Comparison of ENCODE assay signal across 8 cellular contexts in the genomic region with DNA sequence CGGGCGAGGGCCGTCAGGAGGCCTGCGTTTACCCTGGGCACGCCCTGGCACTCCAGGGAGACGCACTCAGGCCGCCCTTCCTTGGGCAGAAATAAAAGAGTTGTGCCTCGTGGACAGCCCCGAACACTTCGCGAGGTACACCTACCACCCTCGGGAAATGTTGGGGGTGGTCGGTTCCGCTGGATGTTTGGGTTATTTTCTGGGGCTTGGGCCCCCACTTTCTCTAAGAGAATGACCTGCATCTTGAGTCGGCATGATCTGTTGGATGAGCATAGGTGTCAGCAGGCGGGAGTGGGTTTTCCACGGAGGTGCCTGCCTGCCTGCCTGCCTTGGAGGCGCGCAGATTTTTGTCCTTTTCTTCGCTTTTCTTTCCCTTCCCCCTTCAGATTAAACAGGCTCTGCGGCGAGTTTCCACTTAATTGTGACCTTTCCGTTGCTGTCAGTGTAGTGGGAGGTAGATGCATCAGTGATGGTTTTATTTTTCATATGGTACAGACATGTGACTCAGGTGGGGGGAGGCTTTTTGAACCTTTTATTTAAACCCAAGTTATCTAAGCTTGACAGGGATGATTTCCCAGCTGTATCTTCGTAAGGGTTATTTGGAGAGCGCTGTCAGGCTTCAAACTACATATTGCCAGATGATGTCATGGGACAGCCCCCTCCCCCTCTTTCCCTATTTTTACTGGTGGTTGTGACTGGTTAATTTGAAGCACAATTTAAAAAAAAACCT. TPM values are rescaled to one million over a fixed set of nuclear protein-coding genes. Genes with fewer than 3 reads are reported as not detected.
A peak's percentile ranks its signal among the peaks of the same experiment; 100 is the strongest.
DNase-seq lines count a peak whose midpoint lies in the region; ATAC-seq and TF ChIP-seq lines count a peak whose summit lies in the region.

No MANE protein-coding gene starts in this region.

- H3K36me3 Mint-ChIP-seq in CD8-positive, alpha-beta T cell, result peaks cover 7% of the 10 kb centered on the region
- H3K36me3 Mint-ChIP-seq in effector memory CD8-positive, alpha-beta T cell (ENCODE audit: insufficient read depth), result peaks cover 14% of the 10 kb centered on the region

- POLR2A ChIA-PET in CD8-positive, alpha-beta T cell (lab: Charles Lee), result interaction anchor here (0.7 to 1.7 kb wide), 3 partner anchors 10 to 514 kb away, joined by 3 to 6 read pairs (median 5); no protein-coding TSS in a partner anchor

- peak overlapping the region; percentile 86 for H3K4me3 Mint-ChIP-seq in CD8-positive, alpha-beta T cell
- H3K4me3 Mint-ChIP-seq in effector memory CD8-positive, alpha-beta T cell, result peak overlapping the region; percentile 78 to 93

- H3K27me3 ChIP-seq in CD8-positive, alpha-beta T cell (ENCODE audit: insufficient read depth, low read length), result no peaks in the 10 kb centered on the region
- peaks cover 29% of the 10 kb centered on the region for H3K27me3 ChIP-seq in HL-60 (ENCODE audit: insufficient read depth, poor library complexity, severe bottlenecking)
- H3K27me3 ChIP-seq in WERI-Rb-1 (ENCODE audit: insufficient read depth, low read depth, severe bottlenecking), result no peaks in the 10 kb centered on the region
- no peaks in the 10 kb centered on the region for H3K27me3 ChIP-seq in thoracic aorta (replicated peaks; ENCODE audit: insufficient read depth)

- H3K36me3 ChIP-seq in CD8-positive, alpha-beta T cell (ENCODE audit: insufficient read depth, low read length), result no peaks in the 10 kb centered on the region
- H3K36me3 ChIP-seq in WERI-Rb-1 (peaks cover 9% of the 10 kb centered on the region), thoracic aorta (no peaks in the 10 kb centered on the region)

- CTCF ChIA-PET in CD8-positive, alpha-beta T cell (lab: Charles Lee), result interaction anchor here (0.7 to 1.8 kb wide), 9 partner anchors 13 to 497 kb away, joined by 3 to 5 read pairs (median 4); no protein-coding TSS in a partner anchor

- H3K27me3 Mint-ChIP-seq in CD8-positive, alpha-beta T cell (ENCODE audit: low read depth), result no peaks in the 10 kb centered on the region
- no peaks in the 10 kb centered on the region for H3K27me3 Mint-ChIP-seq in effector memory CD8-positive, alpha-beta T cell

- no peaks in the 10 kb centered on the region for H3K9me3 Mint-ChIP-seq in CD8-positive, alpha-beta T cell
- no peaks in the 10 kb centered on the region for H3K9me3 Mint-ChIP-seq in effector memory CD8-positive, alpha-beta T cell

- H3K27ac Mint-ChIP-seq in CD8-positive, alpha-beta T cell, result peak overlapping the region; percentile 85
- H3K27ac Mint-ChIP-seq in effector memory CD8-positive, alpha-beta T cell, result peak overlapping the region; percentile 87 to 98

- peak in 1 of 7 experiments; percentile 24 for DNase-seq in CD8-positive, alpha-beta T cell
- no peak for DNase-seq in HL-60 (ENCODE audit: low read depth in 1 of 2, low spot score in 1 of 2)
- DNase-seq in WERI-Rb-1, result no peak
- no peak for DNase-seq in effector memory CD8-positive, alpha-beta T cell
- DNase-seq in mucosa of gallbladder (ENCODE audit: low spot score), result peak; percentile 11
- DNase-seq in thoracic aorta (ENCODE audit: low spot score), result no peak
- no peak for DNase-seq in 8988T
- DNase-seq in NCI-H1417 treated with DMSO at 0.1 percent for 48 hours (lab: John Stamatoyannopoulos, UW), result no peak

- no peak for TF ChIP-seq CTCF in CD8-positive, alpha-beta T cell (IDR thresholded peaks at IDR 0.05)
- TF ChIP-seq CTCF in HL-60 (IDR thresholded peaks at IDR 0.05; ENCODE audit: insufficient read depth, low read length) (no peak), WERI-Rb-1 (IDR thresholded peaks at IDR 0.05; ENCODE audit: low read depth, low read length) (no peak), thoracic aorta (IDR thresholded peaks at IDR 0.05) (peak; percentile 11)

- H3K9me3 ChIP-seq in CD8-positive, alpha-beta T cell (ENCODE audit: low read length), result no peaks in the 10 kb centered on the region
- no peaks in the 10 kb centered on the region for H3K9me3 ChIP-seq in WERI-Rb-1 (ENCODE audit: severe bottlenecking)
- H3K9me3 ChIP-seq in thoracic aorta, result no peaks in the 10 kb centered on the region

- H3K4me3 ChIP-seq in CD8-positive, alpha-beta T cell (ENCODE audit: low read depth, low read length), result peak overlapping the region; percentile 61
- H3K4me3 ChIP-seq in HL-60 (replicated peaks; ENCODE audit: insufficient read depth, low read length), result peak overlapping the region; percentile 29
- peak overlapping the region; percentile 67 for H3K4me3 ChIP-seq in WERI-Rb-1 (ENCODE audit: low read depth, low read length)
- H3K4me3 ChIP-seq in thoracic aorta, result peak overlapping the region; percentile 89

- peaks cover 19% of the 10 kb centered on the region for H3K4me1 ChIP-seq in CD8-positive, alpha-beta T cell (ENCODE audit: insufficient read depth, low read length)
- H3K4me1 ChIP-seq in thoracic aorta (ENCODE audit: control insufficient read depth in 1 of 2, low read depth in 2 of 2), result peaks cover 14 to 37% of the 10 kb centered on the region in 2 donors

- intact Hi-C loops in CD8-positive, alpha-beta T cell (cut with DNase I, micrococcal nuclease), result loop anchor here (1.0 to 10.0 kb wide), 16 partner anchors 22 to 1706 kb away; partner anchors contain the start of genes PCGF5 (in 2 of the 2), TNKS2 (in 2 of the 2), EXOC6 (in 1 of the 2) and FGFBP3 (in 1 of the 2)

- H3K27ac ChIP-seq in CD8-positive, alpha-beta T cell (ENCODE audit: low read depth, low read length), result peak overlapping the region; percentile 11
- H3K27ac ChIP-seq in HL-60 (replicated peaks) (no peak overlapping the region), WERI-Rb-1 (peak overlapping the region; percentile 100), thoracic aorta (peak overlapping the region; percentile 96 to 100)

- no peak for ATAC-seq in CD8-positive, alpha-beta T cell
- no peak for ATAC-seq in effector memory CD8-positive, alpha-beta T cell (replicated peaks)
- no peak for ATAC-seq in thoracic aorta (ENCODE audit: insufficient number of reproducible peaks, low FRiP score, low read depth)

- H3K4me1 Mint-ChIP-seq in CD8-positive, alpha-beta T cell (ENCODE audit: low read depth), result peaks cover 17% of the 10 kb centered on the region
- H3K4me1 Mint-ChIP-seq in effector memory CD8-positive, alpha-beta T cell (ENCODE audit: low read depth in 2 of 2), result peaks cover 6 to 13% of the 10 kb centered on the region in 2 donors

RNA-seq across cellular contexts. Expression of gene HECTD2, which starts 0.7 kb away (rescaled TPM):
- total RNA-seq in CD8-positive, alpha-beta T cell, result 1 to 10 TPM in 1 of 2 experiments, under 1 TPM in 1; 0.69 to 1.5 TPM
- total RNA-seq in mucosa of gallbladder (12.0 TPM), thoracic aorta (10 to 100 TPM; 35.9 to 48.0 TPM)

Comparison
In these comparisons a context has a peak if more than half of its experiments do, and no peak if none do; other contexts are left out.
1. H3K4me3 ChIP-seq: peak in every context shown above with its lines; median percentile 89 in thoracic aorta; 67 in WERI-Rb-1; 61 in CD8-positive, alpha-beta T cell; 29 in HL-60.